In genomic region chr3:8642001-8642400, GRCh38 we compare ENCODE assay signal across 7 cellular contexts. TPM values are rescaled to one million over a fixed set of nuclear protein-coding genes. Genes with fewer than 3 reads are reported as not detected.
"Had no signal": no experiment of that assay in that cellular context is flagged by ENCODE, and none has a peak within 500 bp of the region (broad histone marks: within the 10 kb centered on the region; RNA-seq: fewer than 3 reads in every experiment).

No MANE protein-coding gene starts in this region.

- FAIRE-seq: HepG2, HTR-8/SVneo had no signal

- DNase-seq: IMR-90, KBM-7, KG1 had no signal

- H3K27ac ChIP-seq: HL-60 had no signal

RNA-seq across cellular contexts. Expression of gene SSUH2, which starts 2.6 kb away (rescaled TPM):
- total RNA-seq: IMR-90 had no signal
- polyA plus RNA-seq: IgD-negative memory B cell had no signal
